1 cellular context compared by ENCODE assay signal in genomic region chr11:105466582-105467228, GRCh38.
TF ChIP-seq lines count a peak whose summit lies in the region.

No MANE protein-coding gene starts in this region.

TF ChIP-seq in HepG2, 621 proteins besides CTCF, POLR2A, EP300 and RAD21 (continued from another document):
- no peak for TF ChIP-seq HMGXB3 (CRISPR knock-in tag; IDR thresholded peaks at IDR 0.05; ENCODE audit: borderline replicate concordance)
- no peak for TF ChIP-seq KLF11 (CRISPR knock-in tag; IDR thresholded peaks at IDR 0.05)
- TF ChIP-seq GMEB1 (CRISPR knock-in tag; IDR thresholded peaks at IDR 0.05; ENCODE audit: borderline replicate concordance) = no peak
- no peak for TF ChIP-seq CSRNP1 (CRISPR knock-in tag; IDR thresholded peaks at IDR 0.05)
- no peak for TF ChIP-seq EHMT2 (IDR thresholded peaks at IDR 0.05; ENCODE audit: borderline replicate concordance, low read depth, low read length)
- no peak for TF ChIP-seq TERF1 (CRISPR knock-in tag; IDR thresholded peaks at IDR 0.05)
- TF ChIP-seq XRCC5 (optimal IDR thresholded peaks at IDR 0.05; ENCODE audit: low read length) = no peak
- TF ChIP-seq BCLAF1 (IDR thresholded peaks at IDR 0.05) = no peak
- no peak for TF ChIP-seq YEATS2 (CRISPR knock-in tag; IDR thresholded peaks at IDR 0.05; ENCODE audit: borderline replicate concordance)
- TF ChIP-seq AHR (CRISPR knock-in tag; IDR thresholded peaks at IDR 0.05) = no peak
- no peak for TF ChIP-seq ZNF225 (CRISPR knock-in tag; IDR thresholded peaks at IDR 0.05)
